Comparison of ENCODE assay signal across 8 cellular contexts in genomic region chr17:38729886-38730525, GRCh38. TPM values are rescaled to one million over a fixed set of nuclear protein-coding genes. Genes with fewer than 3 reads are reported as not detected.
DNase-seq lines count a peak whose midpoint lies in the region; ATAC-seq and TF ChIP-seq lines count a peak whose summit lies in the region.

CISD3 (plus strand) TSS chr17:38730341; CDS start chr17:38730359, 18 bp downstream.

- POLR2A ChIA-PET in activated CD4-positive, alpha-beta memory T cell treated with anti-CD3 and anti-CD28 coated beads for 36 hours (lab: Charles Lee), result interaction anchor here (1.0 to 6.6 kb wide), 4 partner anchors 11 to 55 kb away, joined by 4 to 116 read pairs (median 7); partner anchors contain the start of genes EPOP and MLLT6

- peak; percentile 57 for TF ChIP-seq POLR2A in GM18951 (IDR thresholded peaks at IDR 0.05; ENCODE audit: extremely low read depth, insufficient read depth, insufficient read length)

- H3K9me3 Mint-ChIP-seq in activated CD4-positive, alpha-beta memory T cell treated with anti-CD3 and anti-CD28 coated beads for 36 hours, result no peaks in the 10 kb centered on the region

- 1% methylated on average over 92 of the region's 92 CpGs for WGBS in ectodermal cell, 2 experiments

- CTCF ChIA-PET in activated CD4-positive, alpha-beta memory T cell treated with anti-CD3 and anti-CD28 coated beads for 36 hours (lab: Charles Lee), result interaction anchor here (0.8 to 8.1 kb wide), 8 partner anchors 25 to 172 kb away, joined by 3 to 210 read pairs (median 7); partner anchors contain the start of genes EPOP and MLLT6

- no peaks in the 10 kb centered on the region for H3K9me3 ChIP-seq in ectodermal cell (ENCODE audit: control insufficient read depth, low read length)

- H3K27ac Mint-ChIP-seq in activated CD4-positive, alpha-beta memory T cell treated with anti-CD3 and anti-CD28 coated beads for 36 hours, result peak within 1 kb of the TSS; percentile 98

- H3K4me3 ChIP-seq in ectodermal cell (ENCODE audit: insufficient read depth, low read depth, low read length), result peak within 1 kb of the TSS; percentile 59

- DNase-seq in AG20443 (ENCODE audit: low spot score), result peak; percentile 98
- peak; percentile 41 for DNase-seq in NCI-H748 treated with DMSO at 0.1 percent for 48 hours (lab: John Stamatoyannopoulos, UW)
- peak; percentile 89 for DNase-seq in activated CD4-positive, alpha-beta memory T cell treated with anti-CD3 and anti-CD28 coated beads for 36 hours
- peak; percentile 87 for DNase-seq in medulla oblongata (ENCODE audit: extremely low spot score)
- peak; percentile 63 to 89 (median 72) for DNase-seq in stimulated activated CD4-positive, alpha-beta T cell treated with anti-CD3 and anti-CD28 coated beads, TNF-alpha, amount 100 ng/mL, for 48 hours (ENCODE audit: low read depth in 3 of 3)

- H3K4me1 ChIP-seq in ectodermal cell (ENCODE audit: control insufficient read depth, insufficient read depth, low read length), result peaks cover 3% of the 10 kb centered on the region

- no peaks in the 10 kb centered on the region for H3K27me3 Mint-ChIP-seq in activated CD4-positive, alpha-beta memory T cell treated with anti-CD3 and anti-CD28 coated beads for 36 hours

- peaks cover 5% of the 10 kb centered on the region for H3K27me3 ChIP-seq in ectodermal cell (ENCODE audit: control insufficient read depth, insufficient read depth, low read length, poor library complexity, severe bottlenecking)

- in situ Hi-C loops in GM18951 (cut with MboI; ENCODE audit: low sequenced_read_pairs, unreplicated experiment), result no loop called here

- intact Hi-C loops in activated CD4-positive, alpha-beta memory T cell treated with anti-CD3 and anti-CD28 coated beads for 36 hours (cut with micrococcal nuclease), result loop anchor here (5.0 kb wide), 1 partner anchor 173 kb away; no protein-coding TSS in a partner anchor

- peak within 1 kb of the TSS; percentile 92 for H3K4me3 Mint-ChIP-seq in activated CD4-positive, alpha-beta memory T cell treated with anti-CD3 and anti-CD28 coated beads for 36 hours

- H3K36me3 ChIP-seq in ectodermal cell (ENCODE audit: control insufficient read depth, insufficient read depth, low read length), result peaks cover 10% of the 10 kb centered on the region

- peak; percentile 88 for ATAC-seq in HG03280 (IDR thresholded peaks at IDR 0.05; ENCODE audit: unreplicated experiment)

- peaks cover 78% of the 10 kb centered on the region for H3K4me1 Mint-ChIP-seq in activated CD4-positive, alpha-beta memory T cell treated with anti-CD3 and anti-CD28 coated beads for 36 hours (ENCODE audit: low read depth)

- H3K36me3 Mint-ChIP-seq in activated CD4-positive, alpha-beta memory T cell treated with anti-CD3 and anti-CD28 coated beads for 36 hours, result peaks cover 23% of the 10 kb centered on the region

- H3K27ac ChIP-seq in ectodermal cell (ENCODE audit: insufficient read depth, low read depth, low read length, poor library complexity, severe bottlenecking), result peak within 1 kb of the TSS; percentile 42

RNA-seq across cellular contexts. Expression of gene CISD3, which starts in this region (rescaled TPM):
- total RNA-seq in activated CD4-positive, alpha-beta memory T cell treated with anti-CD3 and anti-CD28 coated beads for 36 hours, result 10 to 100 TPM; 54.7 to 59.1 TPM
- 7.1 TPM for polyA plus RNA-seq in ectodermal cell (2013, experiment 1 of 4)
- 6.5 TPM for polyA plus RNA-seq in ectodermal cell (2013, experiment 2 of 4)
- 5.4 TPM for polyA plus RNA-seq in ectodermal cell (2013, experiment 3 of 4)
- 7.1 TPM for polyA plus RNA-seq in ectodermal cell (2013, experiment 4 of 4)

Comparison
In these comparisons a context has a peak if more than half of its experiments do, and no peak if none do; other contexts are left out.
1. Peak in every context shown above with its lines: DNase-seq, ATAC-seq, H3K4me3 ChIP-seq and H3K27ac ChIP-seq.
2. DNase-seq: peak in every context shown above with its lines; median percentile 98 in AG20443; 89 in activated CD4-positive, alpha-beta memory T cell treated with anti-CD3 and anti-CD28 coated beads for 36 hours; 87 in medulla oblongata; 72 in stimulated activated CD4-positive, alpha-beta T cell treated with anti-CD3 and anti-CD28 coated beads, TNF-alpha, amount 100 ng/mL, for 48 hours; 41 in NCI-H748 treated with DMSO at 0.1 percent for 48 hours.